1 cellular context compared by ENCODE assay signal in the genomic region with DNA sequence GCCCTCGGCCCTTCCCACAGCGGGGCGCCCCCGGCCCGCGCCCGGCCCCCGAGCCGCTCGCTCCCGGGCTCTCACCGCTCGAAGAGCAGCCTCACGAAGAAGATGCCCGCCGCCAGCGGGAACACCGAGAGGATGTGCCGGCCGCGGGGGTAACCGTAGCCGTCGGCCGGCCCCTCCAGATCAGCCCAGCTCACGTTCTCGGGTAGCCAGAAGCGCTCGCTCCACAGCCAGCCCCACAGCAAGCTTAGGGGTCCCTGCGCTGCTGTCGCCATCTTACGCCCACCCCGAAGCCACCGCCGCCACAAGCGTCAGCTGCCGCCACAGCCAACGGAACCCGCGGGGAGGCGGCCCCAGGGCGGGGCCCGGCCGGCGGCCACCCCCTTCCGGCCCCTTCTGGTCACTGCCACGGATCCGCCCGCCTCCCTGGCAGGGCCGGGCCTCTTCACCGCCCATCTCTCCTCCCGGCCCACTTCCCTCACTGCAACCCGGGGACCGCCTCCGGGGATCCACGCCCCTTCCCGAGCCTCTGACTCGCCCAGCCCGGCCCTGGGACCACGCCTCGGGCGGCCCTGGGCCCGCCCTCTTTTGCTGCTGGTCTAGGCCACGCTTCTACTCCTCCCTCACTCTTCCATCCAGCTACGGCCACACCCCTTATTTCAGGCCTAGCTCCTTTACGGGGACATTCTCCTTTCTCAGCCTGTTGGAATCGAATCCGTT.
TF ChIP-seq lines count a peak whose summit lies in the region.

A gene with protein sequence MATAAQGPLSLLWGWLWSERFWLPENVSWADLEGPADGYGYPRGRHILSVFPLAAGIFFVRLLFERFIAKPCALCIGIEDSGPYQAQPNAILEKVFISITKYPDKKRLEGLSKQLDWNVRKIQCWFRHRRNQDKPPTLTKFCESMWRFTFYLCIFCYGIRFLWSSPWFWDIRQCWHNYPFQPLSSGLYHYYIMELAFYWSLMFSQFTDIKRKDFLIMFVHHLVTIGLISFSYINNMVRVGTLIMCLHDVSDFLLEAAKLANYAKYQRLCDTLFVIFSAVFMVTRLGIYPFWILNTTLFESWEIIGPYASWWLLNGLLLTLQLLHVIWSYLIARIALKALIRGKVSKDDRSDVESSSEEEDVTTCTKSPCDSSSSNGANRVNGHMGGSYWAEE (minus strand): TSS at position 344 of the 717 bp plus-strand sequence. CDS start 72 bp downstream, at position 272.

TF ChIP-seq in HepG2, 621 proteins besides CTCF, POLR2A, EP300 and RAD21 (continued from another document and continues in another):
- no peak for TF ChIP-seq ZBTB42 (CRISPR knock-in tag; IDR thresholded peaks at IDR 0.05)
- TF ChIP-seq, protein P1, sequence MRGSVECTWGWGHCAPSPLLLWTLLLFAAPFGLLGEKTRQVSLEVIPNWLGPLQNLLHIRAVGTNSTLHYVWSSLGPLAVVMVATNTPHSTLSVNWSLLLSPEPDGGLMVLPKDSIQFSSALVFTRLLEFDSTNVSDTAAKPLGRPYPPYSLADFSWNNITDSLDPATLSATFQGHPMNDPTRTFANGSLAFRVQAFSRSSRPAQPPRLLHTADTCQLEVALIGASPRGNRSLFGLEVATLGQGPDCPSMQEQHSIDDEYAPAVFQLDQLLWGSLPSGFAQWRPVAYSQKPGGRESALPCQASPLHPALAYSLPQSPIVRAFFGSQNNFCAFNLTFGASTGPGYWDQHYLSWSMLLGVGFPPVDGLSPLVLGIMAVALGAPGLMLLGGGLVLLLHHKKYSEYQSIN (CRISPR knock-in tag; IDR thresholded peaks at IDR 0.05; ENCODE audit: borderline replicate concordance), result no peak
- no peak for TF ChIP-seq ZC3H4 (CRISPR knock-in tag; IDR thresholded peaks at IDR 0.05; ENCODE audit: borderline replicate concordance)
- TF ChIP-seq CHCHD3 (CRISPR knock-in tag; IDR thresholded peaks at IDR 0.05), result no peak
- TF ChIP-seq SRSF4 (IDR thresholded peaks at IDR 0.05; ENCODE audit: low read depth, low read length, poor library complexity, severe bottlenecking), result no peak
- TF ChIP-seq ZNF605 (CRISPR knock-in tag; IDR thresholded peaks at IDR 0.05), result no peak
- no peak for TF ChIP-seq MATR3 (CRISPR knock-in tag; IDR thresholded peaks at IDR 0.05)
- no peak for TF ChIP-seq ZNF570 (CRISPR knock-in tag; IDR thresholded peaks at IDR 0.05; ENCODE audit: borderline replicate concordance)
- TF ChIP-seq ZNF3 (CRISPR knock-in tag; IDR thresholded peaks at IDR 0.05), result no peak
- no peak for TF ChIP-seq SSRP1 (CRISPR knock-in tag; IDR thresholded peaks at IDR 0.05)
- TF ChIP-seq ZNF615 (CRISPR knock-in tag; IDR thresholded peaks at IDR 0.05; ENCODE audit: borderline replicate concordance), result no peak
- TF ChIP-seq FOXJ3 (CRISPR knock-in tag; IDR thresholded peaks at IDR 0.05; ENCODE audit: borderline replicate concordance), result no peak
- TF ChIP-seq, protein P2, sequence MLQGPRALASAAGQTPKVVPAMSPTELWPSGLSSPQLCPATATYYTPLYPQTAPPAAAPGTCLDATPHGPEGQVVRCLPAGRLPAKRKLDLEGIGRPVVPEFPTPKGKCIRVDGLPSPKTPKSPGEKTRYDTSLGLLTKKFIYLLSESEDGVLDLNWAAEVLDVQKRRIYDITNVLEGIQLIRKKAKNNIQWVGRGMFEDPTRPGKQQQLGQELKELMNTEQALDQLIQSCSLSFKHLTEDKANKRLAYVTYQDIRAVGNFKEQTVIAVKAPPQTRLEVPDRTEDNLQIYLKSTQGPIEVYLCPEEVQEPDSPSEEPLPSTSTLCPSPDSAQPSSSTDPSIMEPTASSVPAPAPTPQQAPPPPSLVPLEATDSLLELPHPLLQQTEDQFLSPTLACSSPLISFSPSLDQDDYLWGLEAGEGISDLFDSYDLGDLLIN (CRISPR knock-in tag; IDR thresholded peaks at IDR 0.05; ENCODE audit: borderline replicate concordance), result no peak
- TF ChIP-seq LCORL (IDR thresholded peaks at IDR 0.05), result no peak
- peak; percentile 77 for TF ChIP-seq LCORL (CRISPR knock-in tag; IDR thresholded peaks at IDR 0.05)
- TF ChIP-seq PTBP1 (IDR thresholded peaks at IDR 0.05; ENCODE audit: low read depth, low read length, poor library complexity, severe bottlenecking), result no peak
- TF ChIP-seq ZNF83 (CRISPR knock-in tag; IDR thresholded peaks at IDR 0.05; ENCODE audit: borderline replicate concordance), result no peak
- no peak for TF ChIP-seq NFRKB (IDR thresholded peaks at IDR 0.05)
- TF ChIP-seq TCF7L2 (IDR thresholded peaks at IDR 0.05; ENCODE audit: low read depth, low read length), result no peak
- no peak for TF ChIP-seq MED13 (CRISPR knock-in tag; IDR thresholded peaks at IDR 0.05)
- TF ChIP-seq JUNB (CRISPR knock-in tag; IDR thresholded peaks at IDR 0.05; ENCODE audit: borderline replicate concordance), result no peak
- TF ChIP-seq, protein P3, sequence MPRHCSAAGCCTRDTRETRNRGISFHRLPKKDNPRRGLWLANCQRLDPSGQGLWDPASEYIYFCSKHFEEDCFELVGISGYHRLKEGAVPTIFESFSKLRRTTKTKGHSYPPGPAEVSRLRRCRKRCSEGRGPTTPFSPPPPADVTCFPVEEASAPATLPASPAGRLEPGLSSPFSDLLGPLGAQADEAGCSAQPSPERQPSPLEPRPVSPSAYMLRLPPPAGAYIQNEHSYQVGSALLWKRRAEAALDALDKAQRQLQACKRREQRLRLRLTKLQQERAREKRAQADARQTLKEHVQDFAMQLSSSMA (CRISPR knock-in tag; IDR thresholded peaks at IDR 0.05), result no peak
- no peak for TF ChIP-seq ZSCAN12 (CRISPR knock-in tag; IDR thresholded peaks at IDR 0.05)
- TF ChIP-seq, protein P4, sequence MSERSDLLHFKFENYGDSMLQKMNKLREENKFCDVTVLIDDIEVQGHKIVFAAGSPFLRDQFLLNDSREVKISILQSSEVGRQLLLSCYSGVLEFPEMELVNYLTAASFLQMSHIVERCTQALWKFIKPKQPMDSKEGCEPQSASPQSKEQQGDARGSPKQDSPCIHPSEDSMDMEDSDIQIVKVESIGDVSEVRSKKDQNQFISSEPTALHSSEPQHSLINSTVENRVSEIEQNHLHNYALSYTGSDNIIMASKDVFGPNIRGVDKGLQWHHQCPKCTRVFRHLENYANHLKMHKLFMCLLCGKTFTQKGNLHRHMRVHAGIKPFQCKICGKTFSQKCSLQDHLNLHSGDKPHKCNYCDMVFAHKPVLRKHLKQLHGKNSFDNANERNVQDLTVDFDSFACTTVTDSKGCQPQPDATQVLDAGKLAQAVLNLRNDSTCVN (CRISPR knock-in tag; IDR thresholded peaks at IDR 0.05; ENCODE audit: borderline replicate concordance), result no peak; the same call in 1 of the 2 replicates
- TF ChIP-seq, protein P5, sequence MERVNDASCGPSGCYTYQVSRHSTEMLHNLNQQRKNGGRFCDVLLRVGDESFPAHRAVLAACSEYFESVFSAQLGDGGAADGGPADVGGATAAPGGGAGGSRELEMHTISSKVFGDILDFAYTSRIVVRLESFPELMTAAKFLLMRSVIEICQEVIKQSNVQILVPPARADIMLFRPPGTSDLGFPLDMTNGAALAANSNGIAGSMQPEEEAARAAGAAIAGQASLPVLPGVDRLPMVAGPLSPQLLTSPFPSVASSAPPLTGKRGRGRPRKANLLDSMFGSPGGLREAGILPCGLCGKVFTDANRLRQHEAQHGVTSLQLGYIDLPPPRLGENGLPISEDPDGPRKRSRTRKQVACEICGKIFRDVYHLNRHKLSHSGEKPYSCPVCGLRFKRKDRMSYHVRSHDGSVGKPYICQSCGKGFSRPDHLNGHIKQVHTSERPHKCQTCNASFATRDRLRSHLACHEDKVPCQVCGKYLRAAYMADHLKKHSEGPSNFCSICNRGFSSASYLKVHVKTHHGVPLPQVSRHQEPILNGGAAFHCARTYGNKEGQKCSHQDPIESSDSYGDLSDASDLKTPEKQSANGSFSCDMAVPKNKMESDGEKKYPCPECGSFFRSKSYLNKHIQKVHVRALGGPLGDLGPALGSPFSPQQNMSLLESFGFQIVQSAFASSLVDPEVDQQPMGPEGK (CRISPR knock-in tag; IDR thresholded peaks at IDR 0.05), result peak; percentile 53; the same call in 1 of the 2 replicates
- TF ChIP-seq, protein P6, sequence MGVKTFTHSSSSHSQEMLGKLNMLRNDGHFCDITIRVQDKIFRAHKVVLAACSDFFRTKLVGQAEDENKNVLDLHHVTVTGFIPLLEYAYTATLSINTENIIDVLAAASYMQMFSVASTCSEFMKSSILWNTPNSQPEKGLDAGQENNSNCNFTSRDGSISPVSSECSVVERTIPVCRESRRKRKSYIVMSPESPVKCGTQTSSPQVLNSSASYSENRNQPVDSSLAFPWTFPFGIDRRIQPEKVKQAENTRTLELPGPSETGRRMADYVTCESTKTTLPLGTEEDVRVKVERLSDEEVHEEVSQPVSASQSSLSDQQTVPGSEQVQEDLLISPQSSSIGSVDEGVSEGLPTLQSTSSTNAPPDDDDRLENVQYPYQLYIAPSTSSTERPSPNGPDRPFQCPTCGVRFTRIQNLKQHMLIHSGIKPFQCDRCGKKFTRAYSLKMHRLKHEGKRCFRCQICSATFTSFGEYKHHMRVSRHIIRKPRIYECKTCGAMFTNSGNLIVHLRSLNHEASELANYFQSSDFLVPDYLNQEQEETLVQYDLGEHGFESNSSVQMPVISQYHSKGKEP (CRISPR knock-in tag; IDR thresholded peaks at IDR 0.05), result no peak
- TF ChIP-seq NR2F1 (CRISPR knock-in tag; IDR thresholded peaks at IDR 0.05), result no peak
- TF ChIP-seq, protein P7, sequence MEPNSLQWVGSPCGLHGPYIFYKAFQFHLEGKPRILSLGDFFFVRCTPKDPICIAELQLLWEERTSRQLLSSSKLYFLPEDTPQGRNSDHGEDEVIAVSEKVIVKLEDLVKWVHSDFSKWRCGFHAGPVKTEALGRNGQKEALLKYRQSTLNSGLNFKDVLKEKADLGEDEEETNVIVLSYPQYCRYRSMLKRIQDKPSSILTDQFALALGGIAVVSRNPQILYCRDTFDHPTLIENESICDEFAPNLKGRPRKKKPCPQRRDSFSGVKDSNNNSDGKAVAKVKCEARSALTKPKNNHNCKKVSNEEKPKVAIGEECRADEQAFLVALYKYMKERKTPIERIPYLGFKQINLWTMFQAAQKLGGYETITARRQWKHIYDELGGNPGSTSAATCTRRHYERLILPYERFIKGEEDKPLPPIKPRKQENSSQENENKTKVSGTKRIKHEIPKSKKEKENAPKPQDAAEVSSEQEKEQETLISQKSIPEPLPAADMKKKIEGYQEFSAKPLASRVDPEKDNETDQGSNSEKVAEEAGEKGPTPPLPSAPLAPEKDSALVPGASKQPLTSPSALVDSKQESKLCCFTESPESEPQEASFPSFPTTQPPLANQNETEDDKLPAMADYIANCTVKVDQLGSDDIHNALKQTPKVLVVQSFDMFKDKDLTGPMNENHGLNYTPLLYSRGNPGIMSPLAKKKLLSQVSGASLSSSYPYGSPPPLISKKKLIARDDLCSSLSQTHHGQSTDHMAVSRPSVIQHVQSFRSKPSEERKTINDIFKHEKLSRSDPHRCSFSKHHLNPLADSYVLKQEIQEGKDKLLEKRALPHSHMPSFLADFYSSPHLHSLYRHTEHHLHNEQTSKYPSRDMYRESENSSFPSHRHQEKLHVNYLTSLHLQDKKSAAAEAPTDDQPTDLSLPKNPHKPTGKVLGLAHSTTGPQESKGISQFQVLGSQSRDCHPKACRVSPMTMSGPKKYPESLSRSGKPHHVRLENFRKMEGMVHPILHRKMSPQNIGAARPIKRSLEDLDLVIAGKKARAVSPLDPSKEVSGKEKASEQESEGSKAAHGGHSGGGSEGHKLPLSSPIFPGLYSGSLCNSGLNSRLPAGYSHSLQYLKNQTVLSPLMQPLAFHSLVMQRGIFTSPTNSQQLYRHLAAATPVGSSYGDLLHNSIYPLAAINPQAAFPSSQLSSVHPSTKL (CRISPR knock-in tag; IDR thresholded peaks at IDR 0.05), result peak; percentile 51
- TF ChIP-seq CCDC6 (CRISPR knock-in tag; IDR thresholded peaks at IDR 0.05), result peak; percentile 18; the same call in 1 of the 2 replicates
- peak; percentile 97 for TF ChIP-seq ZFX (CRISPR knock-in tag; IDR thresholded peaks at IDR 0.05; ENCODE audit: low read depth)
- no peak for TF ChIP-seq ZNF577 (CRISPR knock-in tag; IDR thresholded peaks at IDR 0.05; ENCODE audit: borderline replicate concordance, low read depth)
- TF ChIP-seq, protein P8, sequence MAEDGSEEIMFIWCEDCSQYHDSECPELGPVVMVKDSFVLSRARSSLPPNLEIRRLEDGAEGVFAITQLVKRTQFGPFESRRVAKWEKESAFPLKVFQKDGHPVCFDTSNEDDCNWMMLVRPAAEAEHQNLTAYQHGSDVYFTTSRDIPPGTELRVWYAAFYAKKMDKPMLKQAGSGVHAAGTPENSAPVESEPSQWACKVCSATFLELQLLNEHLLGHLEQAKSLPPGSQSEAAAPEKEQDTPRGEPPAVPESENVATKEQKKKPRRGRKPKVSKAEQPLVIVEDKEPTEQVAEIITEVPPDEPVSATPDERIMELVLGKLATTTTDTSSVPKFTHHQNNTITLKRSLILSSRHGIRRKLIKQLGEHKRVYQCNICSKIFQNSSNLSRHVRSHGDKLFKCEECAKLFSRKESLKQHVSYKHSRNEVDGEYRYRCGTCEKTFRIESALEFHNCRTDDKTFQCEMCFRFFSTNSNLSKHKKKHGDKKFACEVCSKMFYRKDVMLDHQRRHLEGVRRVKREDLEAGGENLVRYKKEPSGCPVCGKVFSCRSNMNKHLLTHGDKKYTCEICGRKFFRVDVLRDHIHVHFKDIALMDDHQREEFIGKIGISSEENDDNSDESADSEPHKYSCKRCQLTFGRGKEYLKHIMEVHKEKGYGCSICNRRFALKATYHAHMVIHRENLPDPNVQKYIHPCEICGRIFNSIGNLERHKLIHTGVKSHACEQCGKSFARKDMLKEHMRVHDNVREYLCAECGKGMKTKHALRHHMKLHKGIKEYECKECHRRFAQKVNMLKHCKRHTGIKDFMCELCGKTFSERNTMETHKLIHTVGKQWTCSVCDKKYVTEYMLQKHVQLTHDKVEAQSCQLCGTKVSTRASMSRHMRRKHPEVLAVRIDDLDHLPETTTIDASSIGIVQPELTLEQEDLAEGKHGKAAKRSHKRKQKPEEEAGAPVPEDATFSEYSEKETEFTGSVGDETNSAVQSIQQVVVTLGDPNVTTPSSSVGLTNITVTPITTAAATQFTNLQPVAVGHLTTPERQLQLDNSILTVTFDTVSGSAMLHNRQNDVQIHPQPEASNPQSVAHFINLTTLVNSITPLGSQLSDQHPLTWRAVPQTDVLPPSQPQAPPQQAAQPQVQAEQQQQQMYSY (CRISPR knock-in tag; IDR thresholded peaks at IDR 0.05), result no peak
- no peak for TF ChIP-seq AGO1 (IDR thresholded peaks at IDR 0.05; ENCODE audit: low read depth, low read length, poor library complexity, severe bottlenecking)
- TF ChIP-seq, protein P9, sequence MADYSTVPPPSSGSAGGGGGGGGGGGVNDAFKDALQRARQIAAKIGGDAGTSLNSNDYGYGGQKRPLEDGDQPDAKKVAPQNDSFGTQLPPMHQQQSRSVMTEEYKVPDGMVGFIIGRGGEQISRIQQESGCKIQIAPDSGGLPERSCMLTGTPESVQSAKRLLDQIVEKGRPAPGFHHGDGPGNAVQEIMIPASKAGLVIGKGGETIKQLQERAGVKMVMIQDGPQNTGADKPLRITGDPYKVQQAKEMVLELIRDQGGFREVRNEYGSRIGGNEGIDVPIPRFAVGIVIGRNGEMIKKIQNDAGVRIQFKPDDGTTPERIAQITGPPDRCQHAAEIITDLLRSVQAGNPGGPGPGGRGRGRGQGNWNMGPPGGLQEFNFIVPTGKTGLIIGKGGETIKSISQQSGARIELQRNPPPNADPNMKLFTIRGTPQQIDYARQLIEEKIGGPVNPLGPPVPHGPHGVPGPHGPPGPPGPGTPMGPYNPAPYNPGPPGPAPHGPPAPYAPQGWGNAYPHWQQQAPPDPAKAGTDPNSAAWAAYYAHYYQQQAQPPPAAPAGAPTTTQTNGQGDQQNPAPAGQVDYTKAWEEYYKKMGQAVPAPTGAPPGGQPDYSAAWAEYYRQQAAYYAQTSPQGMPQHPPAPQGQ (CRISPR knock-in tag; IDR thresholded peaks at IDR 0.05; ENCODE audit: borderline replicate concordance), result no peak
- no peak for TF ChIP-seq HOXA7 (CRISPR knock-in tag; IDR thresholded peaks at IDR 0.05)
- TF ChIP-seq MXD4 (CRISPR knock-in tag; IDR thresholded peaks at IDR 0.05), result 0 out of 2 replicates have a peak, but pooled peaks have one; percentile 23
- TF ChIP-seq ATF1 (CRISPR knock-in tag; IDR thresholded peaks at IDR 0.05), result no peak
- TF ChIP-seq TBX3 (IDR thresholded peaks at IDR 0.05; ENCODE audit: borderline replicate concordance), result no peak
